8 cellular contexts compared by ENCODE assay signal in genomic region chr19:12400618-12401502, GRCh38. TPM values are rescaled to one million over a fixed set of nuclear protein-coding genes. Genes with fewer than 3 reads are reported as not detected.
DNase-seq lines count a peak whose midpoint lies in the region; ATAC-seq, FAIRE-seq and TF ChIP-seq lines count a peak whose summit lies in the region.

TSS of gene ZNF799 (minus strand) at chr19:12401271. CDS start at chr19:12401070, 201 bp downstream.

- H3K4me3 ChIP-seq in KMS-11 (IDR thresholded peaks at IDR 0.05; ENCODE audit: insufficient read depth, low read depth, low read length) (no peak within 1 kb of the TSS), fibroblast of mammary gland (ENCODE audit: control insufficient read depth, low read depth, low read length) (peak within 1 kb of the TSS; percentile 79)

- peak within 1 kb of the TSS; percentile 68 for H3K27ac Mint-ChIP-seq in activated T-helper 1 cell treated with anti-CD3 and anti-CD28 coated beads, Interleukin-12 subunit alpha, Interleukin-12 subunit beta, Interleukin-2, Interleukin-4 antibody, amounts not matched to agents 30 ng/mL and 10 ng/mL and 1 ng/mL, durations not matched to agents 14 hours and 24 hours and 36 hours
- H3K27ac Mint-ChIP-seq in naive thymus-derived CD8-positive, alpha-beta T cell: peak within 1 kb of the TSS; percentile 78 to 94 (median 88)
- H3K27ac Mint-ChIP-seq in stimulated activated naive B cell treated with anti-CD40 and anti-IgM and Interleukin-4, amounts not matched to agents 10 μg/mL and 1 μg/mL and 100 μg/mL, for 72 hours: peak within 1 kb of the TSS; percentile 95

- peak; percentile 91 for FAIRE-seq in RCC 7860 (lab: Jason Lieb, UNC)

- H3K4me1 ChIP-seq in KMS-11 (ENCODE audit: low read depth, poor library complexity, severe bottlenecking): peaks cover 4% of the 10 kb centered on the region

- DNase-seq in DMS53 treated with DMSO at 0.1 percent for 48 hours (lab: John Stamatoyannopoulos, UW; ENCODE audit: unreplicated experiment) (peak; percentile 93), RCC 7860 (ENCODE audit: low spot score) (peak; percentile 96), fibroblast of mammary gland (ENCODE audit: low read depth) (peak; percentile 98)
- peak; percentile 81 for DNase-seq in activated T-helper 1 cell treated with anti-CD3 and anti-CD28 coated beads, Interleukin-12 subunit alpha, Interleukin-12 subunit beta, Interleukin-2, Interleukin-4 antibody, amounts not matched to agents 30 ng/mL and 10 ng/mL and 1 ng/mL, durations not matched to agents 14 hours and 24 hours and 36 hours (ENCODE audit: low spot score)
- peak; percentile 62 to 88 (median 74) for DNase-seq in naive thymus-derived CD8-positive, alpha-beta T cell
- peak; percentile 92 for DNase-seq in stimulated activated naive B cell treated with anti-CD40 and anti-IgM and Interleukin-4, amounts not matched to agents 10 μg/mL and 1 μg/mL and 100 μg/mL, for 72 hours

- H3K27me3 ChIP-seq in KMS-11 (ENCODE audit: insufficient read depth, low read depth): no peaks in the 10 kb centered on the region

- peak within 1 kb of the TSS; percentile 93 for H3K4me3 Mint-ChIP-seq in activated T-helper 1 cell treated with anti-CD3 and anti-CD28 coated beads, Interleukin-12 subunit alpha, Interleukin-12 subunit beta, Interleukin-2, Interleukin-4 antibody, amounts not matched to agents 30 ng/mL and 10 ng/mL and 1 ng/mL, durations not matched to agents 14 hours and 24 hours and 36 hours
- peak within 1 kb of the TSS; percentile 91 to 97 (median 94) for H3K4me3 Mint-ChIP-seq in naive thymus-derived CD8-positive, alpha-beta T cell
- H3K4me3 Mint-ChIP-seq in stimulated activated naive B cell treated with anti-CD40 and anti-IgM and Interleukin-4, amounts not matched to agents 10 μg/mL and 1 μg/mL and 100 μg/mL, for 72 hours: peak within 1 kb of the TSS; percentile 95 to 99

- POLR2A ChIA-PET in naive thymus-derived CD8-positive, alpha-beta T cell (lab: Charles Lee): interaction anchor here (0.7 to 1.2 kb wide), 6 partner anchors 34 to 238 kb away, joined by 3 to 7 read pairs (median 4); partner anchors contain the start of genes ZNF136, ZNF442, ZNF563 and ZNF709

- intact Hi-C loops in activated T-helper 1 cell treated with anti-CD3 and anti-CD28 coated beads, Interleukin-12 subunit alpha, Interleukin-12 subunit beta, Interleukin-2, Interleukin-4 antibody, amounts not matched to agents 30 ng/mL and 10 ng/mL and 1 ng/mL, durations not matched to agents 14 hours and 24 hours and 36 hours (cut with micrococcal nuclease): loop anchor here (1.0 to 2.0 kb wide), 6 partner anchors 36 to 238 kb away; partner anchors contain the start of genes ZNF136, ZNF44, ZNF442 and ZNF443

- H3K36me3 ChIP-seq in KMS-11 (ENCODE audit: insufficient read depth): no peaks in the 10 kb centered on the region

- H3K79me2 ChIP-seq in KMS-11 (ENCODE audit: insufficient read depth, low read depth): no peaks in the 10 kb centered on the region

- H2AFZ ChIP-seq in KMS-11 (ENCODE audit: low read depth): peak within 1 kb of the TSS; percentile 85

- peak within 1 kb of the TSS; percentile 45; the same call in 1 of the 2 replicates for H3K9ac ChIP-seq in KMS-11

- peaks cover 7% of the 10 kb centered on the region for H3K36me3 Mint-ChIP-seq in activated T-helper 1 cell treated with anti-CD3 and anti-CD28 coated beads, Interleukin-12 subunit alpha, Interleukin-12 subunit beta, Interleukin-2, Interleukin-4 antibody, amounts not matched to agents 30 ng/mL and 10 ng/mL and 1 ng/mL, durations not matched to agents 14 hours and 24 hours and 36 hours (ENCODE audit: low read depth)
- H3K36me3 Mint-ChIP-seq in naive thymus-derived CD8-positive, alpha-beta T cell: peaks cover 0 to 15% (median 5%) of the 10 kb centered on the region in 3 donors
- H3K36me3 Mint-ChIP-seq in stimulated activated naive B cell treated with anti-CD40 and anti-IgM and Interleukin-4, amounts not matched to agents 10 μg/mL and 1 μg/mL and 100 μg/mL, for 72 hours: peaks cover 16 to 18% of the 10 kb centered on the region in 2 donors

- H4K20me1 ChIP-seq in KMS-11 (ENCODE audit: insufficient read depth): no peaks in the 10 kb centered on the region

- TF ChIP-seq CTCF in KMS-11 (conservative IDR thresholded peaks at IDR 0.05; ENCODE audit: low read depth, low read length): no peak
- TF ChIP-seq CTCF in fibroblast of mammary gland (conservative IDR thresholded peaks at IDR 0.05; ENCODE audit: control insufficient read depth, insufficient read depth, low read depth, low read length): no peak

- peak; percentile 80 for ATAC-seq in GM21737 (IDR thresholded peaks at IDR 0.05; ENCODE audit: unreplicated experiment)
- ATAC-seq in naive thymus-derived CD8-positive, alpha-beta T cell: peak; percentile 92 to 93
- peak; percentile 90 for ATAC-seq in stimulated activated naive B cell treated with anti-CD40 and anti-IgM and Interleukin-4, amounts not matched to agents 10 μg/mL and 1 μg/mL and 100 μg/mL, for 72 hours (replicated peaks)

- H3K4me1 Mint-ChIP-seq in activated T-helper 1 cell treated with anti-CD3 and anti-CD28 coated beads, Interleukin-12 subunit alpha, Interleukin-12 subunit beta, Interleukin-2, Interleukin-4 antibody, amounts not matched to agents 30 ng/mL and 10 ng/mL and 1 ng/mL, durations not matched to agents 14 hours and 24 hours and 36 hours (ENCODE audit: low read depth): peaks cover 24% of the 10 kb centered on the region
- H3K4me1 Mint-ChIP-seq in naive thymus-derived CD8-positive, alpha-beta T cell: peaks cover 3 to 29% (median 16%) of the 10 kb centered on the region in 4 donors
- H3K4me1 Mint-ChIP-seq in stimulated activated naive B cell treated with anti-CD40 and anti-IgM and Interleukin-4, amounts not matched to agents 10 μg/mL and 1 μg/mL and 100 μg/mL, for 72 hours: peaks cover 16 to 44% of the 10 kb centered on the region in 2 donors

- H3K27me3 Mint-ChIP-seq in activated T-helper 1 cell treated with anti-CD3 and anti-CD28 coated beads, Interleukin-12 subunit alpha, Interleukin-12 subunit beta, Interleukin-2, Interleukin-4 antibody, amounts not matched to agents 30 ng/mL and 10 ng/mL and 1 ng/mL, durations not matched to agents 14 hours and 24 hours and 36 hours (ENCODE audit: insufficient read depth): no peaks in the 10 kb centered on the region
- no peaks in the 10 kb centered on the region for H3K27me3 Mint-ChIP-seq in naive thymus-derived CD8-positive, alpha-beta T cell
- no peaks in the 10 kb centered on the region for H3K27me3 Mint-ChIP-seq in stimulated activated naive B cell treated with anti-CD40 and anti-IgM and Interleukin-4, amounts not matched to agents 10 μg/mL and 1 μg/mL and 100 μg/mL, for 72 hours

- peaks cover 45% of the 10 kb centered on the region for H3K9me3 Mint-ChIP-seq in activated T-helper 1 cell treated with anti-CD3 and anti-CD28 coated beads, Interleukin-12 subunit alpha, Interleukin-12 subunit beta, Interleukin-2, Interleukin-4 antibody, amounts not matched to agents 30 ng/mL and 10 ng/mL and 1 ng/mL, durations not matched to agents 14 hours and 24 hours and 36 hours
- peaks cover 0 to 9% (median 0%) of the 10 kb centered on the region in 9 donors for H3K9me3 Mint-ChIP-seq in naive thymus-derived CD8-positive, alpha-beta T cell
- peaks cover 2 to 3% of the 10 kb centered on the region in 2 donors for H3K9me3 Mint-ChIP-seq in stimulated activated naive B cell treated with anti-CD40 and anti-IgM and Interleukin-4, amounts not matched to agents 10 μg/mL and 1 μg/mL and 100 μg/mL, for 72 hours

- H3K4me2 ChIP-seq in KMS-11: peak within 1 kb of the TSS; percentile 84

- H3K27ac ChIP-seq in KMS-11: peak within 1 kb of the TSS; percentile 40

RNA-seq across cellular contexts. Expression of gene ZNF799, which starts in this region (rescaled TPM):
- total RNA-seq in activated T-helper 1 cell treated with anti-CD3 and anti-CD28 coated beads, Interleukin-12 subunit alpha, Interleukin-12 subunit beta, Interleukin-2, Interleukin-4 antibody, amounts not matched to agents 30 ng/mL and 10 ng/mL and 1 ng/mL, durations not matched to agents 14 hours and 24 hours and 36 hours: 3.1 TPM in 2 replicates
- 1 to 10 TPM; 8.9 to 9.1 TPM for total RNA-seq in naive thymus-derived CD8-positive, alpha-beta T cell
- 1 to 10 TPM; 3.3 to 4.4 (median 3.9) TPM for polyA plus RNA-seq in naive thymus-derived CD8-positive, alpha-beta T cell
